Comparison of ENCODE assay signal across 1 cellular context in genomic region chr10:1297566-1298301, GRCh38.
TF ChIP-seq lines count a peak whose summit lies in the region.

No MANE protein-coding gene starts in this region.

TF ChIP-seq in HCT116, 20 proteins besides CTCF, POLR2A, EP300 and RAD21 (continued from another document):
- TF ChIP-seq ZBTB33 (IDR thresholded peaks at IDR 0.05; ENCODE audit: extremely low read depth, insufficient replicate concordance, low read length) (no peak), CBX3 (IDR thresholded peaks at IDR 0.05; ENCODE audit: low read depth) (no peak), JUND (IDR thresholded peaks at IDR 0.05) (no peak), ELF1 (IDR thresholded peaks at IDR 0.05; ENCODE audit: borderline replicate concordance, low read depth) (no peak), SP1 (IDR thresholded peaks at IDR 0.05; ENCODE audit: low read depth) (no peak), TCF7L2 (IDR thresholded peaks at IDR 0.05; ENCODE audit: borderline replicate concordance, extremely low read depth, insufficient read depth, insufficient read length) (no peak), YY1 (IDR thresholded peaks at IDR 0.05; ENCODE audit: extremely low read depth, insufficient replicate concordance, low read depth, low read length) (no peak), EZH2phosphoT487 (IDR thresholded peaks at IDR 0.05; ENCODE audit: borderline replicate concordance) (no peak), REST (IDR thresholded peaks at IDR 0.05; ENCODE audit: low read depth) (no peak), FOSL1 (IDR thresholded peaks at IDR 0.05; ENCODE audit: low read depth) (no peak), ZNF274 (IDR thresholded peaks at IDR 0.05; ENCODE audit: low read depth, low read length) (no peak), ATF3 (IDR thresholded peaks at IDR 0.05) (no peak), POLR2AphosphoS5 (IDR thresholded peaks at IDR 0.05; ENCODE audit: low read depth, low read length) (no peak), SIN3A (IDR thresholded peaks at IDR 0.05; ENCODE audit: low read depth) (no peak)
